13 cellular contexts compared by ENCODE assay signal in the genomic region with DNA sequence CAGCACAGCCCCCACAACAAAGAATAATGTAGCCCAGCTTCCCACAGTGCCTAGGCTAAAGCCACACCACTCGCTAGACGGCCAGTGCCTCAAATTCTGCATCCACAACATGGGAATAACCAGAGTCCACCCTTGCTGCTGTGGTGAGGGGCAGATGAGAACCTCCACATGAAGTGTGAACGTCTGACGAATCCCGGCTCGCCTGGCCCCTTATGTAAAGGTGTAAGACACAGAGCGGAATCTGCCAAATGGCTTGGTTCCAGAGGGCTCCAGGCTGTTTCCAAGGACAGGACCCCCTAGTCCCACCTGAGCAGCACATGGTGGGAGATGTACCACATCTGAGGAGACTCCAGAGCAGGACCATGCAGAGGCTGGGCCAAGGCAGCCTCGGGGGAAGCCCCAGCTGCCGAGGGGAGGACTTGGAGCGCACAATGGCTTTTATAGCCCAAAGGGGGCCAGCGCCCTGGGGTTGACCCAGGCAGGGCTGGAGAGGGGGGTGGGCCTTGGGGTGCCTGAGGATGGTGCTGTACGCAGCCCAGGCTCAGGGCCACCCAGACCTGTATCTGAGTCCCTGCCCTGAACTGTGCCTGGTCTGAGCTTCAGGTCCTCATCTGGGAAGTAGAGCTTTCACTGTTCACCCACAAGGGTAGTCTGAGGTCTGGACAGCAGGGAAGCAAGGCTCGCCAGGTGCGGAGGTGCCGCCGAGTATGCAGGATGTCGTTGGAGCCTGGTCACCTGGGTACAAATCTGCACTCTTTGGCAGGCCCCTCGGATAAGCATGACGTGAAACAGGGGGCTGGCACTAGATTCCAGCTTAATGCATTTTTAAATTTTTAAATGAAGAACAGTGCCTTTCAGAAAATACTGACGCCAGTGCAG.
"Had no signal": no experiment of that assay in that cellular context is flagged by ENCODE, and none has a peak within 500 bp of the region (broad histone marks: within the 10 kb centered on the region; RNA-seq: fewer than 3 reads in every experiment).

No MANE protein-coding gene starts in this region.

- ATAC-seq: activated CD8-positive, alpha-beta T cell treated with anti-CD3 and anti-CD28 coated beads for 36 hours had no signal

- H3K4me1 ChIP-seq: transverse colon had no signal

- H3K27me3 ChIP-seq: cardiac muscle cell, hepatocyte, SJSA1, transverse colon had no signal

- H3K9me3 ChIP-seq: lower lobe of right lung, SJSA1, transverse colon had no signal

- H3K4me3 ChIP-seq: cardiac muscle cell, hepatocyte, lower lobe of right lung, SJSA1, transverse colon had no signal

- DNase-seq: activated CD4-positive, alpha-beta T cell treated with anti-CD3 and anti-CD28 coated beads for 4 hours; activated CD8-positive, alpha-beta memory T cell treated with anti-CD3 and anti-CD28 coated beads, Interleukin-2, amount 50 U/mL, for 48 hours; activated CD8-positive, alpha-beta T cell treated with anti-CD3 and anti-CD28 coated beads for 36 hours; activated naive CD8-positive, alpha-beta T cell treated with anti-CD3 and anti-CD28 coated beads, Interleukin-2, amount 10 ng/mL, durations not matched to agents 7 days and 5 days; aorta; stimulated activated CD4-positive, alpha-beta T cell treated with anti-CD3 and anti-CD28 coated beads, Interleukin-4, amount 100 ng/mL, for 24 hours; T1000; transverse colon; WERI-Rb-1 had no signal

- H3K27ac ChIP-seq: cardiac muscle cell, hepatocyte, lower lobe of right lung, SJSA1, transverse colon, WERI-Rb-1 had no signal

- H3K36me3 ChIP-seq: cardiac muscle cell, transverse colon had no signal
